19 cellular contexts compared by ENCODE assay signal in the genomic region with DNA sequence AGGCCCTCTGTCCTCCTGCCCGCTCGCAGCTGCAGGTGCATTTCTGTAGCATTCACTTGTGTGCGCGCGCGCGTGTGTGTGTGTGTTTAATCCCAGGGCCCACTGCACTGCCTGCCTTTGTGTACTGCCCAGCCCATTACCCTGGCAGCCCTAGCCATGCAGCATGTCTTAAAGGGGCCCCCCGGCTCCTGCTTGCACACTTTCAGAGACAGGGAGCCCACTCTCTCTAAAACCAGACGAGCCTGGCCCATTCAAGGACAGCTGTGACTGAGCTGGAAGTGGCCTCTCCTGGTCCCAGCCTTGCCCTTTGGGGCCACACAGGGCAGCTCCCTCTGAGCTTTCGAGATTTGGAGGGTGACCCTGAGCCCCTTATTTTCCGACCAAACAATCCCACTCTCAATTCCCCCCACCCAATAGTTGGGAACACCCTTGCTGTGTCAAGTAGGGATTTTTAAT.
DNase-seq lines count a peak whose midpoint lies in the region; ATAC-seq and TF ChIP-seq lines count a peak whose summit lies in the region.
"Had no signal": no experiment of that assay in that cellular context is flagged by ENCODE, and none has a peak within 500 bp of the region (broad histone marks: within the 10 kb centered on the region; RNA-seq: fewer than 3 reads in every experiment).

No MANE protein-coding gene starts in this region.

- H3K27ac Mint-ChIP-seq in brain: peak overlapping the region in 3 of 5 experiments; percentile 43 to 77 (median 59)
- no peak overlapping the region for H3K27ac Mint-ChIP-seq in WTC11
- H3K27ac Mint-ChIP-seq: activated T-helper 1 cell treated with anti-CD3 and anti-CD28 coated beads, Interleukin-12 subunit alpha, Interleukin-12 subunit beta, Interleukin-2, Interleukin-4 antibody, amounts not matched to agents 30 ng/mL and 10 ng/mL and 1 ng/mL, durations not matched to agents 14 hours and 24 hours and 36 hours; T-helper 2 cell treated with Interferon-gamma antibody and Interleukin-4, amounts not matched to agents 5 μg/mL and 100 μg/mL, for 36 hours had no signal

- H3K4me3 Mint-ChIP-seq in brain (no peak overlapping the region), WTC11 (no peak overlapping the region)
- H3K4me3 Mint-ChIP-seq: activated naive CD8-positive, alpha-beta T cell treated with anti-CD3 and anti-CD28 coated beads, Interleukin-2, amount 10 ng/mL, durations not matched to agents 7 days and 5 days; activated T-helper 1 cell treated with anti-CD3 and anti-CD28 coated beads, Interleukin-12 subunit alpha, Interleukin-12 subunit beta, Interleukin-2, Interleukin-4 antibody, amounts not matched to agents 30 ng/mL and 10 ng/mL and 1 ng/mL, durations not matched to agents 14 hours and 24 hours and 36 hours; HFFc6; nephron progenitor cell; T-helper 2 cell treated with Interferon-gamma antibody and Interleukin-4, amounts not matched to agents 5 μg/mL and 100 μg/mL, for 36 hours had no signal

- H3K36me3 Mint-ChIP-seq in brain (no peaks in the 10 kb centered on the region), WTC11 (no peaks in the 10 kb centered on the region)
- H3K36me3 Mint-ChIP-seq: activated naive CD8-positive, alpha-beta T cell treated with anti-CD3 and anti-CD28 coated beads, Interleukin-2, amount 10 ng/mL, durations not matched to agents 7 days and 5 days had no signal

- H3K27me3 Mint-ChIP-seq in brain (no peaks in the 10 kb centered on the region), WTC11 (ENCODE audit: low read depth) (no peaks in the 10 kb centered on the region)
- H3K27me3 Mint-ChIP-seq: activated naive CD8-positive, alpha-beta T cell treated with anti-CD3 and anti-CD28 coated beads, Interleukin-2, amount 10 ng/mL, durations not matched to agents 7 days and 5 days had no signal

- peak; percentile 36 for DNase-seq in NCI-H526 treated with DMSO at 0.1 percent for 48 hours (lab: John Stamatoyannopoulos, UW)
- DNase-seq in mucosa of descending colon: no peak
- DNase-seq in substantia nigra (lab: John Stamatoyannopoulos, UW): peak in 9 of 49 donors; percentile 13 to 57 (median 32)
- no peak for DNase-seq in activated T-cell treated with anti-CD3 and anti-CD28 coated beads, Interleukin-2, amount 50 U/mL, for 48 hours
- DNase-seq in hepatic stellate cell (ENCODE audit: low spot score): no peak
- DNase-seq in upper lobe of right lung: no peak
- DNase-seq in WTC11 (ENCODE audit: low spot score): no peak
- DNase-seq: activated CD4-positive, CD25-positive, alpha-beta regulatory T cell; activated naive CD8-positive, alpha-beta T cell treated with anti-CD3 and anti-CD28 coated beads, Interleukin-2, amount 10 ng/mL, durations not matched to agents 7 days and 5 days; COR-L47; foreskin fibroblast; HFFc6; NCI-H1436; nephron progenitor cell had no signal

- H3K4me1 ChIP-seq in mucosa of descending colon (ENCODE audit: low read depth) (peaks cover 7% of the 10 kb centered on the region), upper lobe of right lung (peaks cover 47% of the 10 kb centered on the region)

- H3K27me3 ChIP-seq in upper lobe of right lung: no peaks in the 10 kb centered on the region
- H3K27me3 ChIP-seq: SJSA1 had no signal

- H3K9me3 Mint-ChIP-seq in brain (no peaks in the 10 kb centered on the region), WTC11 (no peaks in the 10 kb centered on the region)
- H3K9me3 Mint-ChIP-seq: activated naive CD8-positive, alpha-beta T cell treated with anti-CD3 and anti-CD28 coated beads, Interleukin-2, amount 10 ng/mL, durations not matched to agents 7 days and 5 days; activated T-helper 1 cell treated with anti-CD3 and anti-CD28 coated beads, Interleukin-12 subunit alpha, Interleukin-12 subunit beta, Interleukin-2, Interleukin-4 antibody, amounts not matched to agents 30 ng/mL and 10 ng/mL and 1 ng/mL, durations not matched to agents 14 hours and 24 hours and 36 hours; HFFc6; nephron progenitor cell; T-helper 2 cell treated with Interferon-gamma antibody and Interleukin-4, amounts not matched to agents 5 μg/mL and 100 μg/mL, for 36 hours had no signal

- H3K27ac ChIP-seq in substantia nigra (ENCODE audit: low read depth, low read length, poor library complexity, severe bottlenecking) (peak overlapping the region; percentile 89), upper lobe of right lung (no peak overlapping the region)
- H3K27ac ChIP-seq: SJSA1 had no signal

- TF ChIP-seq CTCF in brain (conservative IDR thresholded peaks at IDR 0.05) (no peak), mucosa of descending colon (IDR thresholded peaks at IDR 0.05) (no peak), upper lobe of right lung (IDR thresholded peaks at IDR 0.05) (no peak), WTC11 (IDR thresholded peaks at IDR 0.05) (no peak)

- H3K4me3 ChIP-seq in mucosa of descending colon (no peak overlapping the region), upper lobe of right lung (no peak overlapping the region)
- H3K4me3 ChIP-seq: lung, SJSA1 had no signal

- peaks cover 34% of the 10 kb centered on the region for H3K4me1 Mint-ChIP-seq in brain
- H3K4me1 Mint-ChIP-seq in WTC11: peaks cover 13% of the 10 kb centered on the region

- ATAC-seq in mucosa of descending colon: peak; percentile 26
- no peak for ATAC-seq in upper lobe of right lung
- no peak for ATAC-seq in WTC11

- CTCF ChIA-PET in WTC11 (lab: Charles Lee): interaction anchor here (0.6 to 9.3 kb wide), 2 partner anchors 14 to 63 kb away, joined by 3 to 78 read pairs; no protein-coding TSS in a partner anchor

- H3K36me3 ChIP-seq in mucosa of descending colon (ENCODE audit: low read depth) (no peaks in the 10 kb centered on the region), upper lobe of right lung (no peaks in the 10 kb centered on the region)
- H3K36me3 ChIP-seq: SJSA1 had no signal

- intact Hi-C loops in mucosa of descending colon (cut with DNase I, micrococcal nuclease): no loop called here
- intact Hi-C loops in upper lobe of right lung (cut with DNase I): no loop called here

- no peaks in the 10 kb centered on the region for H3K9me3 ChIP-seq in mucosa of descending colon
- no peaks in the 10 kb centered on the region for H3K9me3 ChIP-seq in upper lobe of right lung
- H3K9me3 ChIP-seq: SJSA1 had no signal

- POLR2A ChIA-PET in WTC11 (lab: Charles Lee): no interaction called here

TF ChIP-seq in WTC11, 78 proteins besides CTCF, POLR2A, EP300 and RAD21 (continues in another document):
- TF ChIP-seq RORB (CRISPR knock-in tag; IDR thresholded peaks at IDR 0.05) (no peak), SMAD3 (CRISPR knock-in tag; IDR thresholded peaks at IDR 0.05; ENCODE audit: borderline replicate concordance) (no peak), ZNF138 (CRISPR knock-in tag; conservative IDR thresholded peaks at IDR 0.05) (no peak)
- TF ChIP-seq, protein P1, sequence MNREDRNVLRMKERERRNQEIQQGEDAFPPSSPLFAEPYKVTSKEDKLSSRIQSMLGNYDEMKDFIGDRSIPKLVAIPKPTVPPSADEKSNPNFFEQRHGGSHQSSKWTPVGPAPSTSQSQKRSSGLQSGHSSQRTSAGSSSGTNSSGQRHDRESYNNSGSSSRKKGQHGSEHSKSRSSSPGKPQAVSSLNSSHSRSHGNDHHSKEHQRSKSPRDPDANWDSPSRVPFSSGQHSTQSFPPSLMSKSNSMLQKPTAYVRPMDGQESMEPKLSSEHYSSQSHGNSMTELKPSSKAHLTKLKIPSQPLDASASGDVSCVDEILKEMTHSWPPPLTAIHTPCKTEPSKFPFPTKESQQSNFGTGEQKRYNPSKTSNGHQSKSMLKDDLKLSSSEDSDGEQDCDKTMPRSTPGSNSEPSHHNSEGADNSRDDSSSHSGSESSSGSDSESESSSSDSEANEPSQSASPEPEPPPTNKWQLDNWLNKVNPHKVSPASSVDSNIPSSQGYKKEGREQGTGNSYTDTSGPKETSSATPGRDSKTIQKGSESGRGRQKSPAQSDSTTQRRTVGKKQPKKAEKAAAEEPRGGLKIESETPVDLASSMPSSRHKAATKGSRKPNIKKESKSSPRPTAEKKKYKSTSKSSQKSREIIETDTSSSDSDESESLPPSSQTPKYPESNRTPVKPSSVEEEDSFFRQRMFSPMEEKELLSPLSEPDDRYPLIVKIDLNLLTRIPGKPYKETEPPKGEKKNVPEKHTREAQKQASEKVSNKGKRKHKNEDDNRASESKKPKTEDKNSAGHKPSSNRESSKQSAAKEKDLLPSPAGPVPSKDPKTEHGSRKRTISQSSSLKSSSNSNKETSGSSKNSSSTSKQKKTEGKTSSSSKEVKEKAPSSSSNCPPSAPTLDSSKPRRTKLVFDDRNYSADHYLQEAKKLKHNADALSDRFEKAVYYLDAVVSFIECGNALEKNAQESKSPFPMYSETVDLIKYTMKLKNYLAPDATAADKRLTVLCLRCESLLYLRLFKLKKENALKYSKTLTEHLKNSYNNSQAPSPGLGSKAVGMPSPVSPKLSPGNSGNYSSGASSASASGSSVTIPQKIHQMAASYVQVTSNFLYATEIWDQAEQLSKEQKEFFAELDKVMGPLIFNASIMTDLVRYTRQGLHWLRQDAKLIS (CRISPR knock-in tag; IDR thresholded peaks at IDR 0.05; ENCODE audit: borderline replicate concordance): no peak
- TF ChIP-seq, protein P2, sequence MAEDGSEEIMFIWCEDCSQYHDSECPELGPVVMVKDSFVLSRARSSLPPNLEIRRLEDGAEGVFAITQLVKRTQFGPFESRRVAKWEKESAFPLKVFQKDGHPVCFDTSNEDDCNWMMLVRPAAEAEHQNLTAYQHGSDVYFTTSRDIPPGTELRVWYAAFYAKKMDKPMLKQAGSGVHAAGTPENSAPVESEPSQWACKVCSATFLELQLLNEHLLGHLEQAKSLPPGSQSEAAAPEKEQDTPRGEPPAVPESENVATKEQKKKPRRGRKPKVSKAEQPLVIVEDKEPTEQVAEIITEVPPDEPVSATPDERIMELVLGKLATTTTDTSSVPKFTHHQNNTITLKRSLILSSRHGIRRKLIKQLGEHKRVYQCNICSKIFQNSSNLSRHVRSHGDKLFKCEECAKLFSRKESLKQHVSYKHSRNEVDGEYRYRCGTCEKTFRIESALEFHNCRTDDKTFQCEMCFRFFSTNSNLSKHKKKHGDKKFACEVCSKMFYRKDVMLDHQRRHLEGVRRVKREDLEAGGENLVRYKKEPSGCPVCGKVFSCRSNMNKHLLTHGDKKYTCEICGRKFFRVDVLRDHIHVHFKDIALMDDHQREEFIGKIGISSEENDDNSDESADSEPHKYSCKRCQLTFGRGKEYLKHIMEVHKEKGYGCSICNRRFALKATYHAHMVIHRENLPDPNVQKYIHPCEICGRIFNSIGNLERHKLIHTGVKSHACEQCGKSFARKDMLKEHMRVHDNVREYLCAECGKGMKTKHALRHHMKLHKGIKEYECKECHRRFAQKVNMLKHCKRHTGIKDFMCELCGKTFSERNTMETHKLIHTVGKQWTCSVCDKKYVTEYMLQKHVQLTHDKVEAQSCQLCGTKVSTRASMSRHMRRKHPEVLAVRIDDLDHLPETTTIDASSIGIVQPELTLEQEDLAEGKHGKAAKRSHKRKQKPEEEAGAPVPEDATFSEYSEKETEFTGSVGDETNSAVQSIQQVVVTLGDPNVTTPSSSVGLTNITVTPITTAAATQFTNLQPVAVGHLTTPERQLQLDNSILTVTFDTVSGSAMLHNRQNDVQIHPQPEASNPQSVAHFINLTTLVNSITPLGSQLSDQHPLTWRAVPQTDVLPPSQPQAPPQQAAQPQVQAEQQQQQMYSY (CRISPR knock-in tag; IDR thresholded peaks at IDR 0.05): no peak
